19 cellular contexts compared by ENCODE assay signal in genomic region chr3:159781867-159782266, GRCh38. TPM values are rescaled to one million over a fixed set of nuclear protein-coding genes. Genes with fewer than 3 reads are reported as not detected.
DNase-seq lines count a peak whose midpoint lies in the region; ATAC-seq and TF ChIP-seq lines count a peak whose summit lies in the region.
"Had no signal": no experiment of that assay in that cellular context is flagged by ENCODE, and none has a peak within 500 bp of the region (broad histone marks: within the 10 kb centered on the region; RNA-seq: fewer than 3 reads in every experiment).

No MANE protein-coding gene starts in this region.

- no peaks in the 10 kb centered on the region for H3K9me3 Mint-ChIP-seq in mesothelial cell of epicardium
- no peaks in the 10 kb centered on the region for H3K9me3 Mint-ChIP-seq in activated CD8-positive, alpha-beta memory T cell treated with anti-CD3 and anti-CD28 coated beads, Interleukin-2, amount 10 ng/mL, durations not matched to agents 7 days and 5 days (ENCODE audit: low read depth)
- H3K9me3 Mint-ChIP-seq: CD8-positive, alpha-beta T cell had no signal

- H3K4me3 Mint-ChIP-seq in mesothelial cell of epicardium = no peak overlapping the region
- no peak overlapping the region for H3K4me3 Mint-ChIP-seq in activated CD8-positive, alpha-beta memory T cell treated with anti-CD3 and anti-CD28 coated beads, Interleukin-2, amount 10 ng/mL, durations not matched to agents 7 days and 5 days
- H3K4me3 Mint-ChIP-seq: CD8-positive, alpha-beta T cell had no signal

- DNase-seq in COLO668 (lab: John Stamatoyannopoulos, UW; ENCODE audit: unreplicated experiment) (peak; percentile 8), HT-29 (ENCODE audit: low spot score) (peak; percentile 51), choroid plexus epithelial cell (ENCODE audit: low read depth) (no peak), mesothelial cell of epicardium (ENCODE audit: low spot score in 2 of 2, unreplicated experiment in 2 of 2) (no peak), GM13976 (ENCODE audit: low spot score) (no peak), hypothalamus (lab: John Stamatoyannopoulos, UW) (no peak), G401 (ENCODE audit: low spot score) (no peak)
- no peak for DNase-seq in activated CD8-positive, alpha-beta memory T cell treated with anti-CD3 and anti-CD28 coated beads, Interleukin-2, amount 10 ng/mL, durations not matched to agents 7 days and 5 days
- DNase-seq: activated naive CD4-positive, alpha-beta T cell; aorta; CD8-positive, alpha-beta T cell; EL; hippocampal formation; NCI-H1436 treated with DMSO at 0.1 percent for 48 hours; NCI-H226; retina; stomach; SW 1271; uterus had no signal

- peak overlapping the region; percentile 67 for H3K27ac Mint-ChIP-seq in mesothelial cell of epicardium
- no peak overlapping the region for H3K27ac Mint-ChIP-seq in activated CD8-positive, alpha-beta memory T cell treated with anti-CD3 and anti-CD28 coated beads, Interleukin-2, amount 10 ng/mL, durations not matched to agents 7 days and 5 days
- H3K27ac Mint-ChIP-seq: CD8-positive, alpha-beta T cell had no signal

- no peak for ATAC-seq in activated CD8-positive, alpha-beta memory T cell treated with anti-CD3 and anti-CD28 coated beads, Interleukin-2, amount 10 ng/mL, durations not matched to agents 7 days and 5 days
- ATAC-seq: CD8-positive, alpha-beta T cell had no signal

- peak; percentile 3 for TF ChIP-seq CTCF in choroid plexus epithelial cell (conservative IDR thresholded peaks at IDR 0.05; ENCODE audit: low read depth, low read length)
- TF ChIP-seq CTCF in mesothelial cell of epicardium (IDR thresholded peaks at IDR 0.05; ENCODE audit: unreplicated experiment) = no peak
- no peak for TF ChIP-seq CTCF in GM13976 (IDR thresholded peaks at IDR 0.05; ENCODE audit: borderline replicate concordance, control extremely low read depth, extremely low read depth, insufficient read depth, missing control alignments)

- H3K4me3 ChIP-seq in choroid plexus epithelial cell (ENCODE audit: low read depth, low read length) = no peak overlapping the region
- H3K4me3 ChIP-seq: stomach, uterus had no signal

- H3K4me1 Mint-ChIP-seq in mesothelial cell of epicardium = peaks cover 40% of the 10 kb centered on the region
- H3K4me1 Mint-ChIP-seq in activated CD8-positive, alpha-beta memory T cell treated with anti-CD3 and anti-CD28 coated beads, Interleukin-2, amount 10 ng/mL, durations not matched to agents 7 days and 5 days = no peaks in the 10 kb centered on the region

- peaks cover 10% of the 10 kb centered on the region for H3K36me3 Mint-ChIP-seq in mesothelial cell of epicardium
- H3K36me3 Mint-ChIP-seq in activated CD8-positive, alpha-beta memory T cell treated with anti-CD3 and anti-CD28 coated beads, Interleukin-2, amount 10 ng/mL, durations not matched to agents 7 days and 5 days = no peaks in the 10 kb centered on the region
- H3K36me3 Mint-ChIP-seq: CD8-positive, alpha-beta T cell had no signal

- in situ Hi-C loops in GM13976 (cut with MboI; ENCODE audit: low sequenced_read_pairs, unreplicated experiment) = no loop called here
- in situ Hi-C loops in G401 (cut with HindIII; ENCODE audit: low sequenced_read_pairs) = loop anchor here (25.0 kb wide), 1 partner anchor 170 kb away; no protein-coding TSS in a partner anchor

- no peaks in the 10 kb centered on the region for H3K27me3 Mint-ChIP-seq in mesothelial cell of epicardium (ENCODE audit: low read depth)
- H3K27me3 Mint-ChIP-seq in activated CD8-positive, alpha-beta memory T cell treated with anti-CD3 and anti-CD28 coated beads, Interleukin-2, amount 10 ng/mL, durations not matched to agents 7 days and 5 days = peaks cover 6% of the 10 kb centered on the region

- CTCF ChIA-PET in activated CD8-positive, alpha-beta memory T cell treated with anti-CD3 and anti-CD28 coated beads, Interleukin-2, amount 10 ng/mL, durations not matched to agents 7 days and 5 days (lab: Charles Lee) = no interaction called here

RNA-seq across cellular contexts. Expression of gene SCHIP1, which starts 57.8 kb away (rescaled TPM):
- not detected in 2 replicates for total RNA-seq in HT-29 (2014; rRNA removed; shearing (Covaris generic))
- total RNA-seq in mesothelial cell of epicardium = 9.2 to 10.6 TPM (median 9.8 TPM) in 3 replicates
- under 1 TPM; 0.23 to 0.41 TPM for total RNA-seq in activated CD8-positive, alpha-beta memory T cell treated with anti-CD3 and anti-CD28 coated beads, Interleukin-2, amount 10 ng/mL, durations not matched to agents 7 days and 5 days
- 0.25 and 5.0 TPM in 2 replicates for total RNA-seq in G401 (2014; rRNA removed; shearing (Covaris generic))
- total RNA-seq: CD8-positive, alpha-beta T cell had no signal

Comparison
In these comparisons a context has a peak if more than half of its experiments do, and no peak if none do; other contexts are left out.
1. DNase-seq: peak in COLO668 (single experiment) and HT-29 (single experiment); none in choroid plexus epithelial cell (single experiment), mesothelial cell of epicardium (0 of 2), GM13976 (single experiment), activated CD8-positive, alpha-beta memory T cell treated with anti-CD3 and anti-CD28 coated beads, Interleukin-2, amount 10 ng/mL, durations not matched to agents 7 days and 5 days (single experiment), hypothalamus (0 of 51) and G401 (single experiment).